ENCODE assay signal across 2 cellular contexts in the genomic region with DNA sequence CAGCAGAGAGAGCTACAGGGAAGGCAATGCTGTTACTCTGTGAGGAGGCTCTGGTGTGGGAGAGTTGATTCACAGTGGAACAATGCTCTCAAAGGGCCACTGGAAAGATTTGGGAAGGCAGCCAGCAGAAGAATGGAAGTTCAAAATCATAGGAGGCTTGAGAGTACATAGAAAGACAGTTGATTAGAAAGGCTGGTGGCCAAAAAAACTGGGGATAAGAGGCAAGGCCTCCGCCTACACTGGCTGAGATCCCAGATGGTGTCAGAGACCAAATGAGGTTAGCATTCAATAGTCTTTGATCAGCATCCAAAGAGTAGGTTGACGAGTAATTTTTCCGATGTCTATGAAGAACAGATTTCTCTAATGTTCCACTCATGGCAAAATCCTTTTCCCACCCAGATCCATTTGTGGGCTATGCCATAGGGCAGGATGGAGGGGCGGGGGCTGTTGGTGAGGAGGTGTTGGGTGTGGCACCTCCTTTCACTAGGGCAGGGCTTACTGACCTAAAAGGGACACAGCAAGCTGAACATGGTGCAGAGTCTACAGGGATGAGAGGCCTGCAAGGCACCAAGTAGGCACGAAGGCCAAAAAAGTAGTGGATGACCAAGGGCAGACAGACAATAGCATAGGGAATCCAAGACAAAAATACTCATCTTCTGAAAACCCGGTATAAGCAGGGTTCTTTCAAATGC.
TF ChIP-seq lines count a peak whose summit lies in the region.

No MANE protein-coding gene starts in this region.

TF ChIP-seq in liver, 16 proteins besides CTCF, POLR2A, EP300 and RAD21:
- TF ChIP-seq YY1 (IDR thresholded peaks at IDR 0.05) (peak; percentile 51), FOXA2 (IDR thresholded peaks at IDR 0.05) (no peak), NR2F2 (IDR thresholded peaks at IDR 0.05) (peak; percentile 25), JUND (IDR thresholded peaks at IDR 0.05) (peak in 1 of 2 donors; percentile 75), EGR1 (IDR thresholded peaks at IDR 0.05; ENCODE audit: low read depth in 2 of 2) (peak; percentile 50 to 65), SP1 (IDR thresholded peaks at IDR 0.05) (peak; percentile 72), FOXA1 (IDR thresholded peaks at IDR 0.05) (peak; percentile 14), HNF4A (conservative IDR thresholded peaks at IDR 0.05) (peak; percentile 88), RXRA (IDR thresholded peaks at IDR 0.05) (peak; percentile 92 to 94), HNF4G (IDR thresholded peaks at IDR 0.05) (no peak), TAF1 (conservative IDR thresholded peaks at IDR 0.05) (no peak), GABPA (IDR thresholded peaks at IDR 0.05 in 1 of 2, conservative IDR thresholded peaks at IDR 0.05 in 1 of 2) (no peak)
- TF ChIP-seq, protein P1, sequence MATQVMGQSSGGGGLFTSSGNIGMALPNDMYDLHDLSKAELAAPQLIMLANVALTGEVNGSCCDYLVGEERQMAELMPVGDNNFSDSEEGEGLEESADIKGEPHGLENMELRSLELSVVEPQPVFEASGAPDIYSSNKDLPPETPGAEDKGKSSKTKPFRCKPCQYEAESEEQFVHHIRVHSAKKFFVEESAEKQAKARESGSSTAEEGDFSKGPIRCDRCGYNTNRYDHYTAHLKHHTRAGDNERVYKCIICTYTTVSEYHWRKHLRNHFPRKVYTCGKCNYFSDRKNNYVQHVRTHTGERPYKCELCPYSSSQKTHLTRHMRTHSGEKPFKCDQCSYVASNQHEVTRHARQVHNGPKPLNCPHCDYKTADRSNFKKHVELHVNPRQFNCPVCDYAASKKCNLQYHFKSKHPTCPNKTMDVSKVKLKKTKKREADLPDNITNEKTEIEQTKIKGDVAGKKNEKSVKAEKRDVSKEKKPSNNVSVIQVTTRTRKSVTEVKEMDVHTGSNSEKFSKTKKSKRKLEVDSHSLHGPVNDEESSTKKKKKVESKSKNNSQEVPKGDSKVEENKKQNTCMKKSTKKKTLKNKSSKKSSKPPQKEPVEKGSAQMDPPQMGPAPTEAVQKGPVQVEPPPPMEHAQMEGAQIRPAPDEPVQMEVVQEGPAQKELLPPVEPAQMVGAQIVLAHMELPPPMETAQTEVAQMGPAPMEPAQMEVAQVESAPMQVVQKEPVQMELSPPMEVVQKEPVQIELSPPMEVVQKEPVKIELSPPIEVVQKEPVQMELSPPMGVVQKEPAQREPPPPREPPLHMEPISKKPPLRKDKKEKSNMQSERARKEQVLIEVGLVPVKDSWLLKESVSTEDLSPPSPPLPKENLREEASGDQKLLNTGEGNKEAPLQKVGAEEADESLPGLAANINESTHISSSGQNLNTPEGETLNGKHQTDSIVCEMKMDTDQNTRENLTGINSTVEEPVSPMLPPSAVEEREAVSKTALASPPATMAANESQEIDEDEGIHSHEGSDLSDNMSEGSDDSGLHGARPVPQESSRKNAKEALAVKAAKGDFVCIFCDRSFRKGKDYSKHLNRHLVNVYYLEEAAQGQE (IDR thresholded peaks at IDR 0.05) = peak; percentile 59
- TF ChIP-seq, protein P2, sequence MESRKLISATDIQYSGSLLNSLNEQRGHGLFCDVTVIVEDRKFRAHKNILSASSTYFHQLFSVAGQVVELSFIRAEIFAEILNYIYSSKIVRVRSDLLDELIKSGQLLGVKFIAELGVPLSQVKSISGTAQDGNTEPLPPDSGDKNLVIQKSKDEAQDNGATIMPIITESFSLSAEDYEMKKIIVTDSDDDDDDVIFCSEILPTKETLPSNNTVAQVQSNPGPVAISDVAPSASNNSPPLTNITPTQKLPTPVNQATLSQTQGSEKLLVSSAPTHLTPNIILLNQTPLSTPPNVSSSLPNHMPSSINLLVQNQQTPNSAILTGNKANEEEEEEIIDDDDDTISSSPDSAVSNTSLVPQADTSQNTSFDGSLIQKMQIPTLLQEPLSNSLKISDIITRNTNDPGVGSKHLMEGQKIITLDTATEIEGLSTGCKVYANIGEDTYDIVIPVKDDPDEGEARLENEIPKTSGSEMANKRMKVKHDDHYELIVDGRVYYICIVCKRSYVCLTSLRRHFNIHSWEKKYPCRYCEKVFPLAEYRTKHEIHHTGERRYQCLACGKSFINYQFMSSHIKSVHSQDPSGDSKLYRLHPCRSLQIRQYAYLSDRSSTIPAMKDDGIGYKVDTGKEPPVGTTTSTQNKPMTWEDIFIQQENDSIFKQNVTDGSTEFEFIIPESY (IDR thresholded peaks at IDR 0.05) = no peak
- TF ChIP-seq, protein P3, sequence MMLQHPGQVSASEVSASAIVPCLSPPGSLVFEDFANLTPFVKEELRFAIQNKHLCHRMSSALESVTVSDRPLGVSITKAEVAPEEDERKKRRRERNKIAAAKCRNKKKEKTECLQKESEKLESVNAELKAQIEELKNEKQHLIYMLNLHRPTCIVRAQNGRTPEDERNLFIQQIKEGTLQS (IDR thresholded peaks at IDR 0.05) = peak; percentile 44
- TF ChIP-seq, protein P4, sequence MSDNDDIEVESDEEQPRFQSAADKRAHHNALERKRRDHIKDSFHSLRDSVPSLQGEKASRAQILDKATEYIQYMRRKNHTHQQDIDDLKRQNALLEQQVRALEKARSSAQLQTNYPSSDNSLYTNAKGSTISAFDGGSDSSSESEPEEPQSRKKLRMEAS (IDR thresholded peaks at IDR 0.05) = no peak

TF ChIP-seq in HepG2, 621 proteins besides CTCF, POLR2A, EP300 and RAD21:
- TF ChIP-seq, protein P5, sequence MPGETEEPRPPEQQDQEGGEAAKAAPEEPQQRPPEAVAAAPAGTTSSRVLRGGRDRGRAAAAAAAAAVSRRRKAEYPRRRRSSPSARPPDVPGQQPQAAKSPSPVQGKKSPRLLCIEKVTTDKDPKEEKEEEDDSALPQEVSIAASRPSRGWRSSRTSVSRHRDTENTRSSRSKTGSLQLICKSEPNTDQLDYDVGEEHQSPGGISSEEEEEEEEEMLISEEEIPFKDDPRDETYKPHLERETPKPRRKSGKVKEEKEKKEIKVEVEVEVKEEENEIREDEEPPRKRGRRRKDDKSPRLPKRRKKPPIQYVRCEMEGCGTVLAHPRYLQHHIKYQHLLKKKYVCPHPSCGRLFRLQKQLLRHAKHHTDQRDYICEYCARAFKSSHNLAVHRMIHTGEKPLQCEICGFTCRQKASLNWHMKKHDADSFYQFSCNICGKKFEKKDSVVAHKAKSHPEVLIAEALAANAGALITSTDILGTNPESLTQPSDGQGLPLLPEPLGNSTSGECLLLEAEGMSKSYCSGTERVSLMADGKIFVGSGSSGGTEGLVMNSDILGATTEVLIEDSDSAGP (CRISPR knock-in tag; IDR thresholded peaks at IDR 0.05; ENCODE audit: borderline replicate concordance) = no peak
- TF ChIP-seq ZNF567 (CRISPR knock-in tag; IDR thresholded peaks at IDR 0.05; ENCODE audit: borderline replicate concordance) (no peak), ZKSCAN5 (CRISPR knock-in tag; IDR thresholded peaks at IDR 0.05) (no peak), CBX5 (CRISPR knock-in tag; IDR thresholded peaks at IDR 0.05; ENCODE audit: borderline replicate concordance) (no peak), ZNF350 (CRISPR knock-in tag; IDR thresholded peaks at IDR 0.05; ENCODE audit: borderline replicate concordance, low read depth) (no peak)
- TF ChIP-seq, protein P6, sequence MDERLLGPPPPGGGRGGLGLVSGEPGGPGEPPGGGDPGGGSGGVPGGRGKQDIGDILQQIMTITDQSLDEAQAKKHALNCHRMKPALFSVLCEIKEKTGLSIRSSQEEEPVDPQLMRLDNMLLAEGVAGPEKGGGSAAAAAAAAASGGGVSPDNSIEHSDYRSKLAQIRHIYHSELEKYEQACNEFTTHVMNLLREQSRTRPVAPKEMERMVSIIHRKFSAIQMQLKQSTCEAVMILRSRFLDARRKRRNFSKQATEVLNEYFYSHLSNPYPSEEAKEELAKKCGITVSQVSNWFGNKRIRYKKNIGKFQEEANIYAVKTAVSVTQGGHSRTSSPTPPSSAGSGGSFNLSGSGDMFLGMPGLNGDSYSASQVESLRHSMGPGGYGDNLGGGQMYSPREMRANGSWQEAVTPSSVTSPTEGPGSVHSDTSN (CRISPR knock-in tag; IDR thresholded peaks at IDR 0.05) = no peak
- TF ChIP-seq, protein P7, sequence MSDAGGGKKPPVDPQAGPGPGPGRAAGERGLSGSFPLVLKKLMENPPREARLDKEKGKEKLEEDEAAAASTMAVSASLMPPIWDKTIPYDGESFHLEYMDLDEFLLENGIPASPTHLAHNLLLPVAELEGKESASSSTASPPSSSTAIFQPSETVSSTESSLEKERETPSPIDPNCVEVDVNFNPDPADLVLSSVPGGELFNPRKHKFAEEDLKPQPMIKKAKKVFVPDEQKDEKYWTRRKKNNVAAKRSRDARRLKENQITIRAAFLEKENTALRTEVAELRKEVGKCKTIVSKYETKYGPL (CRISPR knock-in tag; IDR thresholded peaks at IDR 0.05) = no peak
- TF ChIP-seq, protein P8, sequence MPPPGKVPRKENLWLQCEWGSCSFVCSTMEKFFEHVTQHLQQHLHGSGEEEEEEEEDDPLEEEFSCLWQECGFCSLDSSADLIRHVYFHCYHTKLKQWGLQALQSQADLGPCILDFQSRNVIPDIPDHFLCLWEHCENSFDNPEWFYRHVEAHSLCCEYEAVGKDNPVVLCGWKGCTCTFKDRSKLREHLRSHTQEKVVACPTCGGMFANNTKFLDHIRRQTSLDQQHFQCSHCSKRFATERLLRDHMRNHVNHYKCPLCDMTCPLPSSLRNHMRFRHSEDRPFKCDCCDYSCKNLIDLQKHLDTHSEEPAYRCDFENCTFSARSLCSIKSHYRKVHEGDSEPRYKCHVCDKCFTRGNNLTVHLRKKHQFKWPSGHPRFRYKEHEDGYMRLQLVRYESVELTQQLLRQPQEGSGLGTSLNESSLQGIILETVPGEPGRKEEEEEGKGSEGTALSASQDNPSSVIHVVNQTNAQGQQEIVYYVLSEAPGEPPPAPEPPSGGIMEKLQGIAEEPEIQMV (CRISPR knock-in tag; IDR thresholded peaks at IDR 0.05; ENCODE audit: low read depth) = no peak
